12 cellular contexts compared by ENCODE assay signal in the genomic region with DNA sequence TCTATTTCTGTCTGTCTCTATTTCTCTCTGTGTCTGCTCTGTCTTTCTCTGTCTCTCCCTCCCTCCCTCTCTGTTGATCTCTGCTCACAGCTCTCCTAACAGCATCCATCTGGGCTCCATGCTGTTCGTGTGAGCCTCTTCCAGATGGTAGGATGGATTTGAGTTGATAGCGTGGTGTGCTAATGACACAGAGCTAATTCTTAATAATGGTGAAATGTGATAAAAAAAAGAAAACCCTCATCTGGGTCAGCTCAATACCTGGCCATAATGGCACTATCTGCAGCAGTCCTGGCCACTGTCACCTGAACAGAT.
"Had no signal": no experiment of that assay in that cellular context is flagged by ENCODE, and none has a peak within 500 bp of the region (broad histone marks: within the 10 kb centered on the region; RNA-seq: fewer than 3 reads in every experiment).

No MANE protein-coding gene starts in this region.

- H3K4me3 ChIP-seq: testis, upper lobe of right lung had no signal

- H3K9me3 ChIP-seq: testis, upper lobe of right lung had no signal

- H3K27ac ChIP-seq: brain microvascular endothelial cell, testis, upper lobe of right lung had no signal

- H3K4me1 ChIP-seq: testis, upper lobe of right lung had no signal

- DNase-seq: activated B cell treated with CpG ODN at 0.5 μM for 24 hours; activated CD4-positive, alpha-beta T cell treated with anti-CD3 and anti-CD28 coated beads, Interleukin-2, amount 10 ng/mL, durations not matched to agents 24 days and 14 days; activated CD8-positive, alpha-beta memory T cell treated with anti-CD3 and anti-CD28 coated beads for 24 hours; amygdala; brain microvascular endothelial cell; cerebellar nuclear complex; stimulated activated CD4-positive, alpha-beta T cell treated with anti-CD3 and anti-CD28 coated beads, Interleukin-15, amount 100 ng/mL, for 24 hours; stimulated activated CD4-positive, alpha-beta T cell treated with anti-CD3 and anti-CD28 coated beads, Interleukin-4, amount 100 ng/mL, for 4 hours; stimulated activated naive CD8-positive, alpha-beta T cell treated with anti-CD3 and anti-CD28 coated beads, Interleukin-15, amount 100 ng/mL, for 72 hours; testis; upper lobe of right lung had no signal

- H3K36me3 ChIP-seq: brain microvascular endothelial cell, upper lobe of right lung had no signal

- H3K27me3 ChIP-seq: brain microvascular endothelial cell, testis, upper lobe of right lung had no signal

- ATAC-seq: activated T-helper 17 cell treated with anti-CD3 and anti-CD28 coated beads, Interleukin-2, amount 50 U/mL, for 72 hours; stimulated activated naive CD8-positive, alpha-beta T cell treated with anti-CD3 and anti-CD28 coated beads, Interleukin-15, amount 100 ng/mL, for 72 hours; upper lobe of right lung had no signal
